Comparison of ENCODE assay signal across 9 cellular contexts in genomic region chr11:124644426-124645280, GRCh38. TPM values are rescaled to one million over a fixed set of nuclear protein-coding genes. Genes with fewer than 3 reads are reported as not detected.
DNase-seq lines count a peak whose midpoint lies in the region; TF ChIP-seq lines count a peak whose summit lies in the region.
"Had no signal": no experiment of that assay in that cellular context is flagged by ENCODE, and none has a peak within 500 bp of the region (broad histone marks: within the 10 kb centered on the region; RNA-seq: fewer than 3 reads in every experiment).

No MANE protein-coding gene starts in this region.

- H3K4me2 ChIP-seq in OCI-LY1 (ENCODE audit: low read length) (no peak overlapping the region), hepatocyte (peak overlapping the region; percentile 64)

- H3K4me1 ChIP-seq in HUES6 (ENCODE audit: control insufficient read depth, insufficient read depth, low read length) (peaks cover 8% of the 10 kb centered on the region; the same call in 1 of the 2 replicates), OCI-LY1 (ENCODE audit: insufficient read depth, low read length, severe bottlenecking) (peaks cover 7% of the 10 kb centered on the region), ascending aorta (peaks cover 0 to 3% of the 10 kb centered on the region in 2 donors), hepatocyte (ENCODE audit: insufficient read depth) (no peaks in the 10 kb centered on the region), sigmoid colon (peaks cover 0 to 4% (median 0%) of the 10 kb centered on the region in 4 donors)

- H3K27me3 ChIP-seq in HUES6 (ENCODE audit: control insufficient read depth, insufficient read depth, low read length), result no peaks in the 10 kb centered on the region
- no peaks in the 10 kb centered on the region for H3K27me3 ChIP-seq in OCI-LY1 (ENCODE audit: insufficient read depth, low read length)
- H3K27me3 ChIP-seq in ascending aorta, result no peaks in the 10 kb centered on the region
- H3K27me3 ChIP-seq in hepatocyte, result no peaks in the 10 kb centered on the region
- no peaks in the 10 kb centered on the region for H3K27me3 ChIP-seq in sigmoid colon

- H3K4me3 ChIP-seq in HUES6 (ENCODE audit: low read depth, low read length) (peak overlapping the region; percentile 40), OCI-LY1 (ENCODE audit: low read depth, low read length, poor library complexity, severe bottlenecking) (no peak overlapping the region), ascending aorta (peak overlapping the region in 1 of 2 donors; percentile 52), hepatocyte (no peak overlapping the region), sigmoid colon (peak overlapping the region in 2 of 4 donors; percentile 22 to 24)

- H3K9me3 ChIP-seq in HUES6 (ENCODE audit: control insufficient read depth, insufficient read depth, low read depth, low read length) (peaks cover 9% of the 10 kb centered on the region; the same call in 1 of the 2 replicates), OCI-LY1 (ENCODE audit: low read length) (no peaks in the 10 kb centered on the region), ascending aorta (no peaks in the 10 kb centered on the region), hepatocyte (ENCODE audit: low read depth) (no peaks in the 10 kb centered on the region), sigmoid colon (no peaks in the 10 kb centered on the region)

- TF ChIP-seq POLR2A in sigmoid colon (IDR thresholded peaks at IDR 0.05), result no peak

- H4K20me1 ChIP-seq in OCI-LY1 (ENCODE audit: insufficient read depth, low read length) (no peaks in the 10 kb centered on the region), hepatocyte (ENCODE audit: insufficient read depth, poor library complexity, severe bottlenecking) (no peaks in the 10 kb centered on the region)

- intact Hi-C loops in ascending aorta (cut with DNase I) (loop anchor here (1.0 to 10.0 kb wide), 4 partner anchors 24 to 1240 kb away; partner anchors contain the start of genes ESAM and HYLS1), sigmoid colon (cut with DNase I) (loop anchor here (1.0 kb wide), 1 partner anchor 193 kb away; no protein-coding TSS in a partner anchor)

- no peak for TF ChIP-seq EP300 in sigmoid colon (IDR thresholded peaks at IDR 0.05)

- DNase-seq in Caki2 (ENCODE audit: low read depth) (peak; percentile 64), GM19240 (ENCODE audit: insufficient read length, low spot score) (peak; percentile 11), ascending aorta (ENCODE audit: low spot score in 2 of 2) (peak in 1 of 2 donors; percentile 79), hepatocyte (ENCODE audit: low spot score) (peak; percentile 74), sigmoid colon (peak; percentile 75)
- DNase-seq in effector CD8-positive, alpha-beta T cell (lab: John Stamatoyannopoulos, UW), result no peak

- 23% methylated on average over 16 of the region's 16 CpGs for WGBS in hepatocyte (ENCODE audit: low lambda C conversion rate, missing lambda C conversion rate)
- WGBS in sigmoid colon, 2 donors, result 30 to 32% methylated on average over 16 of the region's 16 CpGs

- H3K9me2 ChIP-seq in OCI-LY1 (ENCODE audit: low read depth, low read length), result no peaks in the 10 kb centered on the region
- no peaks in the 10 kb centered on the region for H3K9me2 ChIP-seq in hepatocyte (replicated peaks; ENCODE audit: insufficient read depth)

- in situ Hi-C loops in Caki2 (cut with HindIII; ENCODE audit: low pct_unique_long_range_greater_than_20kb, low sequenced_read_pairs), result no loop called here

- H3K79me2 ChIP-seq in OCI-LY1 (ENCODE audit: insufficient read depth, low read length) (no peaks in the 10 kb centered on the region), hepatocyte (no peaks in the 10 kb centered on the region)

- no peak overlapping the region for H2AFZ ChIP-seq in OCI-LY1 (ENCODE audit: low read length)
- peak overlapping the region; percentile 24 for H2AFZ ChIP-seq in hepatocyte

- H3K27ac ChIP-seq in HUES6 (ENCODE audit: low read depth, low read length) (no peak overlapping the region), OCI-LY1 (ENCODE audit: low read depth, low read length, poor library complexity, severe bottlenecking) (no peak overlapping the region), ascending aorta (peak overlapping the region; percentile 78 to 85), hepatocyte (no peak overlapping the region), sigmoid colon (peak overlapping the region in 1 of 4 donors; percentile 16)

- H3K9ac ChIP-seq in HUES6 (ENCODE audit: low read length), result no peak overlapping the region
- H3K9ac ChIP-seq in OCI-LY1 (ENCODE audit: low read length), result no peak overlapping the region

- no peaks in the 10 kb centered on the region for H3F3A ChIP-seq in OCI-LY1 (ENCODE audit: insufficient read depth, low read length)

- TF ChIP-seq CTCF in OCI-LY1 (IDR thresholded peaks at IDR 0.05; ENCODE audit: low read length) (peak; percentile 70; the same call in 1 of the 2 replicates), ascending aorta (IDR thresholded peaks at IDR 0.05) (peak; percentile 71 to 82 (median 75)), hepatocyte (IDR thresholded peaks at IDR 0.05; ENCODE audit: poor library complexity) (peak; percentile 72), sigmoid colon (IDR thresholded peaks at IDR 0.05) (peak; percentile 61 to 83 (median 68))

- H3K36me3 ChIP-seq in HUES6 (ENCODE audit: control insufficient read depth, insufficient read depth, low read length), result no peaks in the 10 kb centered on the region
- no peaks in the 10 kb centered on the region for H3K36me3 ChIP-seq in OCI-LY1 (ENCODE audit: insufficient read depth, low read length)
- H3K36me3 ChIP-seq in ascending aorta, result no peaks in the 10 kb centered on the region
- H3K36me3 ChIP-seq in hepatocyte (replicated peaks; ENCODE audit: insufficient read depth, low read depth), result no peaks in the 10 kb centered on the region
- peaks cover 0 to 6% (median 1%) of the 10 kb centered on the region in 4 donors for H3K36me3 ChIP-seq in sigmoid colon

RNA-seq across cellular contexts. Expression of gene TBRG1, which starts 22.0 kb away (rescaled TPM):
- 11.1 and 19.3 TPM in 2 replicates for total RNA-seq in Caki2 (2014; rRNA removed; shearing (Covaris generic); ENCODE audit: low replicate concordance)
- 21.2 TPM for total RNA-seq in ascending aorta
- 34.6 and 41.4 TPM in 2 replicates for total RNA-seq in hepatocyte
- 35.0 and 45.2 TPM in 2 replicates for polyA plus RNA-seq in hepatocyte
- 10 to 100 TPM; 26.0 to 41.0 (median 30.3) TPM for total RNA-seq in sigmoid colon
- 10 to 100 TPM; 14.4 to 24.4 (median 22.7) TPM for polyA plus RNA-seq in sigmoid colon

RNA-seq across cellular contexts. Expression of gene SIAE, which starts 28.9 kb away (rescaled TPM):
- total RNA-seq in Caki2 (2014; rRNA removed; shearing (Covaris generic); ENCODE audit: low replicate concordance), result 9.2 and 14.1 TPM in 2 replicates
- total RNA-seq in ascending aorta, result 4.8 TPM
- 35.5 and 37.0 TPM in 2 replicates for total RNA-seq in hepatocyte
- 18.6 and 24.0 TPM in 2 replicates for polyA plus RNA-seq in hepatocyte
- 1 to 10 TPM; 2.5 to 7.2 (median 4.3) TPM for total RNA-seq in sigmoid colon
- polyA plus RNA-seq in sigmoid colon, result 10 to 100 TPM; 13.2 to 62.2 (median 24.7) TPM

RNA-seq across cellular contexts. Expression of gene SPA17, which starts 29.1 kb away (rescaled TPM):
- 5.3 and 7.3 TPM in 2 replicates for total RNA-seq in Caki2 (2014; rRNA removed; shearing (Covaris generic); ENCODE audit: low replicate concordance)
- total RNA-seq in ascending aorta (not detected), hepatocyte (5.8 and 7.2 TPM in 2 replicates), sigmoid colon (1 to 10 TPM; 2.3 to 7.1 (median 5.2) TPM)
- polyA plus RNA-seq in hepatocyte (3.8 and 5.8 TPM in 2 replicates), sigmoid colon (10 to 100 TPM; 12.6 to 23.8 (median 15.6) TPM)

RNA-seq across cellular contexts. Expression of gene PANX3, which starts 33.4 kb away (rescaled TPM):
- not detected in 2 replicates for total RNA-seq in Caki2 (2014; rRNA removed; shearing (Covaris generic); ENCODE audit: low replicate concordance)
- total RNA-seq in ascending aorta (not detected), hepatocyte (not detected in 2 replicates), sigmoid colon (not detected)
- polyA plus RNA-seq in hepatocyte (0.09 and 0.25 TPM in 2 replicates), sigmoid colon (not detected)
- polyA plus RNA-seq: adipose tissue had no signal

Comparison
In these comparisons a context has a peak if more than half of its experiments do, and no peak if none do; other contexts are left out.
1. H3K27ac ChIP-seq: peak in ascending aorta (2 of 2); none in HUES6 (single experiment), OCI-LY1 (single experiment) and hepatocyte (single experiment).
2. Peak in every context shown above with its lines, with median percentiles within 50 percentile points of each other: CTCF ChIP-seq.